ENCODE assay signal across 1 cellular context in the genomic region with DNA sequence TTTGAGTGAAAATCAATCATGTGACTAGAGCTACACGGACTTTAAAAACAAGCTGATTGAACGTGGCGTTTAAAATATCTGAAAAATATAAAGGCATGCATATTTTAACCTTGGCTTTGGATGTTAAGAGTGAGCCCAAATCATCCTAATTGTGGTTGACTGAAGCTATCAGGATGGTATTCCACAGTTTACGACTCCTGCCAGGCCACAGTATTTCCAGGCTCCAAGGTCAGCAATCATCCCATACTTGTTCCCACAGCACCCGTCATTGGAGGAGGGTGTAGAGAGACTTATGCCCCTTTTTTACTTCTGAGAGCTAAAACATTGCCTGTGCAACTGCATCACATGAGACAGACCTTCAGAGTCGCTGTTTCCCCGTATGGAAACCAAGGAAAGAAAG.
TF ChIP-seq lines count a peak whose summit lies in the region.

No MANE protein-coding gene starts in this region.

TF ChIP-seq in HepG2, 621 proteins besides CTCF, POLR2A, EP300 and RAD21 (continued from another document):
- TF ChIP-seq, protein P1, sequence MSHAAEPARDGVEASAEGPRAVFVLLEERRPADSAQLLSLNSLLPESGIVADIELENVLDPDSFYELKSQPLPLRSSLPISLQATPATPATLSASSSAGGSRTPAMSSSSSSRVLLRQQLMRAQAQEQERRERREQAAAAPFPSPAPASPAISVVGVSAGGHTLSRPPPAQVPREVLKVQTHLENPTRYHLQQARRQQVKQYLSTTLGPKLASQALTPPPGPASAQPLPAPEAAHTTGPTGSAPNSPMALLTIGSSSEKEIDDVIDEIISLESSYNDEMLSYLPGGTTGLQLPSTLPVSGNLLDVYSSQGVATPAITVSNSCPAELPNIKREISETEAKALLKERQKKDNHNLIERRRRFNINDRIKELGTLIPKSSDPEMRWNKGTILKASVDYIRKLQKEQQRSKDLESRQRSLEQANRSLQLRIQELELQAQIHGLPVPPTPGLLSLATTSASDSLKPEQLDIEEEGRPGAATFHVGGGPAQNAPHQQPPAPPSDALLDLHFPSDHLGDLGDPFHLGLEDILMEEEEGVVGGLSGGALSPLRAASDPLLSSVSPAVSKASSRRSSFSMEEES (CRISPR knock-in tag; IDR thresholded peaks at IDR 0.05) = no peak
- TF ChIP-seq ARHGAP35 (CRISPR knock-in tag; IDR thresholded peaks at IDR 0.05; ENCODE audit: borderline replicate concordance) (no peak), ZKSCAN8 (CRISPR knock-in tag; IDR thresholded peaks at IDR 0.05; ENCODE audit: borderline replicate concordance) (no peak), ZBTB3 (CRISPR knock-in tag; IDR thresholded peaks at IDR 0.05; ENCODE audit: borderline replicate concordance, low read depth) (no peak), ZNF138 (CRISPR knock-in tag; IDR thresholded peaks at IDR 0.05; ENCODE audit: low read depth) (no peak), PAWR (CRISPR knock-in tag; IDR thresholded peaks at IDR 0.05; ENCODE audit: borderline replicate concordance) (no peak), SATB2 (CRISPR knock-in tag; IDR thresholded peaks at IDR 0.05) (no peak), FLYWCH1 (CRISPR knock-in tag; IDR thresholded peaks at IDR 0.05) (no peak), KMT2A (CRISPR knock-in tag; IDR thresholded peaks at IDR 0.05) (no peak)
- TF ChIP-seq, protein P2, sequence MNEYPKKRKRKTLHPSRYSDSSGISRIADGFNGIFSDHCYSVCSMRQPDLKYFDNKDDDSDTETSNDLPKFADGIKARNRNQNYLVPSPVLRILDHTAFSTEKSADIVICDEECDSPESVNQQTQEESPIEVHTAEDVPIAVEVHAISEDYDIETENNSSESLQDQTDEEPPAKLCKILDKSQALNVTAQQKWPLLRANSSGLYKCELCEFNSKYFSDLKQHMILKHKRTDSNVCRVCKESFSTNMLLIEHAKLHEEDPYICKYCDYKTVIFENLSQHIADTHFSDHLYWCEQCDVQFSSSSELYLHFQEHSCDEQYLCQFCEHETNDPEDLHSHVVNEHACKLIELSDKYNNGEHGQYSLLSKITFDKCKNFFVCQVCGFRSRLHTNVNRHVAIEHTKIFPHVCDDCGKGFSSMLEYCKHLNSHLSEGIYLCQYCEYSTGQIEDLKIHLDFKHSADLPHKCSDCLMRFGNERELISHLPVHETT (CRISPR knock-in tag; conservative IDR thresholded peaks at IDR 0.05) = no peak
- TF ChIP-seq, protein P3, sequence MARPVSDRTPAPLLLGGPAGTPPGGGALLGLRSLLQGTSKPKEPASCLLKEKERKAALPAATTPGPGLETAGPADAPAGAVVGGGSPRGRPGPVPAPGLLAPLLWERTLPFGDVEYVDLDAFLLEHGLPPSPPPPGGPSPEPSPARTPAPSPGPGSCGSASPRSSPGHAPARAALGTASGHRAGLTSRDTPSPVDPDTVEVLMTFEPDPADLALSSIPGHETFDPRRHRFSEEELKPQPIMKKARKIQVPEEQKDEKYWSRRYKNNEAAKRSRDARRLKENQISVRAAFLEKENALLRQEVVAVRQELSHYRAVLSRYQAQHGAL (CRISPR knock-in tag; IDR thresholded peaks at IDR 0.05; ENCODE audit: not compliant biosample characterization) = no peak
